ENCODE assay signal across 27 cellular contexts in the genomic region with DNA sequence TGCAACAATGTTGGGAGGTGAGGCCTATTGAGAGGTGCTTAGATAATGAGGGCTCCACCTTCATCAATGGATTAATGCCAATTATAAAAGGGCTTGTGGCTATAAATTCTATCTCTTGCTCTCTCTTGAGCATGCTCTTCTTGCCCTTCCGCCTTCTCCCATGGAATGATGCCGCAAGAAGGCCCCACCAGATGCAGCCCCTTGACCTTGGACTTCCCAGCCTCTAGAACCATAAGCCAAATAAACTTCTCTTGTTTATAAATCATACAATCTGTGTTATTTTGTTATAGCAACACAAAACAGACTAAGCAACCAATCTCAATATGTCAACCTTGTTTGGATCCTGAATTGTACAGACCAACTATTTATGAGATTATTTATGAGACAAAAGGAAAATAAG. TPM values are rescaled to one million over a fixed set of nuclear protein-coding genes. Genes with fewer than 3 reads are reported as not detected.
A peak's percentile ranks its signal among the peaks of the same experiment; 100 is the strongest.
DNase-seq lines count a peak whose midpoint lies in the region; ATAC-seq and TF ChIP-seq lines count a peak whose summit lies in the region.
"Had no signal": no experiment of that assay in that cellular context is flagged by ENCODE, and none has a peak within 500 bp of the region (broad histone marks: within the 10 kb centered on the region; RNA-seq: fewer than 3 reads in every experiment).

No MANE protein-coding gene starts in this region.

- H3K4me1 Mint-ChIP-seq in endothelial cell (ENCODE audit: unreplicated experiment) (peaks cover 30% of the 10 kb centered on the region), osteocyte (ENCODE audit: unreplicated experiment) (peaks cover 83% of the 10 kb centered on the region), type B pancreatic cell (ENCODE audit: unreplicated experiment) (peaks cover 35% of the 10 kb centered on the region)
- H3K4me1 Mint-ChIP-seq: naive B cell had no signal

- TF ChIP-seq CTCF in heart left ventricle (IDR thresholded peaks at IDR 0.05) (no peak), heart right ventricle (IDR thresholded peaks at IDR 0.05) (no peak), endothelial cell (IDR thresholded peaks at IDR 0.05; ENCODE audit: unreplicated experiment) (no peak), osteocyte (IDR thresholded peaks at IDR 0.05) (no peak), type B pancreatic cell (conservative IDR thresholded peaks at IDR 0.05) (no peak)

- H3K36me3 ChIP-seq in heart left ventricle (no peaks in the 10 kb centered on the region), heart right ventricle (no peaks in the 10 kb centered on the region), aorta (ENCODE audit: control insufficient read depth in 1 of 2, insufficient read depth in 2 of 2, low read length in 1 of 2) (no peaks in the 10 kb centered on the region)

- H3K36me3 Mint-ChIP-seq in endothelial cell (ENCODE audit: low read depth, unreplicated experiment) (peaks cover 18% of the 10 kb centered on the region), osteocyte (ENCODE audit: unreplicated experiment) (no peaks in the 10 kb centered on the region), type B pancreatic cell (peaks cover 59% of the 10 kb centered on the region)

- 88 to 99% (median 95%) methylated on average over 2 of the region's 2 CpGs for WGBS in heart left ventricle, 4 donors
- 94% methylated on average over 2 of the region's 2 CpGs for WGBS in heart right ventricle, 2 donors
- WGBS in aorta, 2 donors = 30 to 41% methylated on average over 2 of the region's 2 CpGs

- no peaks in the 10 kb centered on the region for H3K9me3 Mint-ChIP-seq in endothelial cell (ENCODE audit: unreplicated experiment)
- peaks cover 3% of the 10 kb centered on the region for H3K9me3 Mint-ChIP-seq in osteocyte (ENCODE audit: unreplicated experiment)
- peaks cover 8% of the 10 kb centered on the region for H3K9me3 Mint-ChIP-seq in type B pancreatic cell
- H3K9me3 Mint-ChIP-seq: GM23338 had no signal

- H3K4me1 ChIP-seq in heart left ventricle (peaks cover 3 to 64% (median 38%) of the 10 kb centered on the region in 12 donors), heart right ventricle (peaks cover 13 to 68% (median 41%) of the 10 kb centered on the region in 9 donors), aorta (ENCODE audit: control insufficient read depth in 1 of 2, insufficient read depth in 2 of 2, low read length in 2 of 2) (peaks cover 6% of the 10 kb centered on the region in 2 donors)
- H3K4me1 ChIP-seq: foreskin keratinocyte had no signal

- H3K27me3 ChIP-seq in heart left ventricle = no peaks in the 10 kb centered on the region
- no peaks in the 10 kb centered on the region for H3K27me3 ChIP-seq in heart right ventricle
- H3K27me3 ChIP-seq in aorta (ENCODE audit: control insufficient read depth in 1 of 2, insufficient read depth in 2 of 2, low read length in 1 of 2) = no peaks in the 10 kb centered on the region
- H3K27me3 ChIP-seq: foreskin keratinocyte had no signal

- no peak for ATAC-seq in heart left ventricle
- no peak for ATAC-seq in heart right ventricle
- no peak for ATAC-seq in aorta (ENCODE audit: low FRiP score)
- ATAC-seq: activated T-cell treated with anti-CD3 and anti-CD28 coated beads, Interleukin-2, amount 50 U/mL, for 4 hours; GM23338; left colon had no signal

- H3K9me3 ChIP-seq in heart left ventricle (peaks cover 0 to 9% (median 0%) of the 10 kb centered on the region in 12 donors), heart right ventricle (peaks cover 0 to 15% (median 0%) of the 10 kb centered on the region in 11 donors), aorta (ENCODE audit: control insufficient read depth, low read length) (no peaks in the 10 kb centered on the region)

- DNase-seq in heart left ventricle (no peak), heart right ventricle (no peak), endothelial cell (ENCODE audit: low spot score) (no peak), osteocyte (ENCODE audit: extremely low spot score, unreplicated experiment) (no peak), aorta (no peak), NCI-H146 (lab: John Stamatoyannopoulos, UW) (no peak), type B pancreatic cell (ENCODE audit: extremely low spot score, unreplicated experiment) (no peak)
- DNase-seq in stimulated activated CD4-positive, alpha-beta T cell treated with anti-CD3 and anti-CD28 coated beads, Interleukin-2, amount 100 ng/mL, for 24 hours = no peak
- DNase-seq: 8988T; activated CD4-positive, alpha-beta T cell treated with anti-CD3 and anti-CD28 coated beads, Interleukin-2, amount 50 U/mL, for 1 hour; activated gamma-delta T cell treated with Interleukin-2 at 50 U/mL for 16 hours; activated T-cell treated with anti-CD3 and anti-CD28 coated beads, Interleukin-2, amount 50 U/mL, for 4 hours; CD4-positive, alpha-beta T cell; effector CD8-positive, alpha-beta T cell; erythroblast; hippocampal formation; IMR-90; left colon; naive B cell; NCI-H1930; NCI-H526; NK-92 treated with Interleukin-12 subunit alpha and Interleukin-12 subunit beta, amount 100 ng/mL, for 24 hours; PC-9; SHP77; T1000 had no signal

- no peak for TF ChIP-seq POLR2A in heart left ventricle (IDR thresholded peaks at IDR 0.05)

- H3K27me3 Mint-ChIP-seq in endothelial cell (ENCODE audit: unreplicated experiment) (no peaks in the 10 kb centered on the region), osteocyte (ENCODE audit: unreplicated experiment) (no peaks in the 10 kb centered on the region), type B pancreatic cell (no peaks in the 10 kb centered on the region)

- H3K4me3 Mint-ChIP-seq in endothelial cell (ENCODE audit: unreplicated experiment) (peak overlapping the region; percentile 14), osteocyte (ENCODE audit: unreplicated experiment) (no peak overlapping the region), type B pancreatic cell (no peak overlapping the region)
- H3K4me3 Mint-ChIP-seq: activated T-cell treated with anti-CD3 and anti-CD28 coated beads, Interleukin-2, amount 50 U/mL, for 4 hours; CD4-positive, alpha-beta T cell; GM23338; naive B cell had no signal

- H3K27ac ChIP-seq in heart left ventricle (peak overlapping the region in 7 of 12 donors; percentile 15 to 75 (median 71)), heart right ventricle (peak overlapping the region in 4 of 10 donors; percentile 54 to 68 (median 58)), aorta (ENCODE audit: low read depth in 1 of 2, low read length in 2 of 2) (peak overlapping the region; percentile 90 to 94)
- H3K27ac ChIP-seq: foreskin keratinocyte, PC-9 had no signal

- H3K27ac Mint-ChIP-seq in endothelial cell (ENCODE audit: unreplicated experiment) (no peak overlapping the region), osteocyte (ENCODE audit: unreplicated experiment) (peak overlapping the region; percentile 95), type B pancreatic cell (no peak overlapping the region)
- H3K27ac Mint-ChIP-seq: CD4-positive, alpha-beta T cell; GM23338; naive B cell had no signal

- intact Hi-C loops in heart left ventricle (cut with DNase I) (loop anchor here in 1 of 10 donors (2.0 kb wide), 1 partner anchor 18 kb away; no protein-coding TSS in a partner anchor), heart right ventricle (cut with DNase I) (no loop called here), aorta (cut with DNase I) (loop anchor here in 1 of 2 donors (5.0 kb wide), 1 partner anchor 33 kb away; no protein-coding TSS in a partner anchor)

- H3K4me3 ChIP-seq in heart left ventricle (no peak overlapping the region), heart right ventricle (no peak overlapping the region), aorta (ENCODE audit: low read length in 2 of 2) (peak overlapping the region; percentile 33 to 34)
- H3K4me3 ChIP-seq: GM23338, PC-9 had no signal

RNA-seq across cellular contexts. Expression of gene MYH10, which starts 20.0 kb away (rescaled TPM):
- total RNA-seq in heart left ventricle = 10 to 100 TPM; 29.0 to 62.1 (median 40.8) TPM
- 10 to 100 TPM; 10.6 to 25.8 TPM for polyA plus RNA-seq in heart left ventricle
- 10 to 100 TPM; 16.1 to 61.0 (median 39.9) TPM for total RNA-seq in heart right ventricle
- 10 to 100 TPM; 10.3 to 14.3 TPM for polyA plus RNA-seq in heart right ventricle
- total RNA-seq in endothelial cell (ENCODE audit: unreplicated experiment) = 429 TPM
- total RNA-seq in osteocyte = 99.6 and 110 TPM in 2 replicates
- total RNA-seq in aorta = 1,000 to 10,000 TPM; 1,394 to 1,963 TPM
- 100 to 1,000 TPM; 205 to 244 TPM for polyA plus RNA-seq in aorta
- total RNA-seq in type B pancreatic cell (ENCODE audit: low replicate concordance) = 135 and 254 TPM in 2 replicates

Comparison
In these comparisons a context has a peak if more than half of its experiments do, and no peak if none do; other contexts are left out.
1. H3K4me3 ChIP-seq: peak in aorta (2 of 2); none in heart left ventricle (0 of 12) and heart right ventricle (0 of 10).